ENCODE assay signal across 9 cellular contexts in genomic region chr7:129569811-129570215, GRCh38. TPM values are rescaled to one million over a fixed set of nuclear protein-coding genes. Genes with fewer than 3 reads are reported as not detected.
DNase-seq lines count a peak whose midpoint lies in the region; ATAC-seq and TF ChIP-seq lines count a peak whose summit lies in the region.
"Had no signal": no experiment of that assay in that cellular context is flagged by ENCODE, and none has a peak within 500 bp of the region (broad histone marks: within the 10 kb centered on the region; RNA-seq: fewer than 3 reads in every experiment).

No MANE protein-coding gene starts in this region.

- H3K4me1 ChIP-seq in RWPE2 (ENCODE audit: insufficient read depth, poor library complexity, severe bottlenecking) (no peaks in the 10 kb centered on the region), smooth muscle cell (ENCODE audit: low read depth) (no peaks in the 10 kb centered on the region)

- no peak overlapping the region for H2AFZ ChIP-seq in smooth muscle cell (ENCODE audit: low read depth)

- H3K27me3 ChIP-seq in RWPE2 (ENCODE audit: insufficient read depth, poor library complexity, severe bottlenecking) = no peaks in the 10 kb centered on the region
- no peaks in the 10 kb centered on the region for H3K27me3 ChIP-seq in smooth muscle cell (ENCODE audit: low read depth)

- H3K79me2 ChIP-seq in smooth muscle cell (ENCODE audit: low read depth) = no peaks in the 10 kb centered on the region

- H3K27ac ChIP-seq in RWPE2 (ENCODE audit: poor library complexity, severe bottlenecking) (peak overlapping the region; percentile 45), smooth muscle cell (ENCODE audit: low read depth) (peak overlapping the region; percentile 68)

- H3K36me3 ChIP-seq in RWPE2 (ENCODE audit: low read depth) = no peaks in the 10 kb centered on the region
- H3K36me3 ChIP-seq in smooth muscle cell (ENCODE audit: low read depth) = no peaks in the 10 kb centered on the region

- H3F3A ChIP-seq in smooth muscle cell (ENCODE audit: low read depth) = no peaks in the 10 kb centered on the region

- WGBS in smooth muscle cell (ENCODE audit: low lambda C conversion rate) = 19% methylated on average over 2 of the region's 2 CpGs

- TF ChIP-seq CTCF in HFFc6 (IDR thresholded peaks at IDR 0.05) (no peak), RWPE2 (IDR thresholded peaks at IDR 0.05; ENCODE audit: poor library complexity, severe bottlenecking) (no peak), fibroblast of pulmonary artery (IDR thresholded peaks at IDR 0.05; ENCODE audit: low read length, missing control alignments) (no peak), smooth muscle cell (IDR thresholded peaks at IDR 0.05; ENCODE audit: borderline replicate concordance, insufficient read depth, poor library complexity, severe bottlenecking) (no peak)

- H3K4me2 ChIP-seq in smooth muscle cell = peak overlapping the region; percentile 2

- H3K9me3 ChIP-seq in RWPE2 (ENCODE audit: severe bottlenecking) = no peaks in the 10 kb centered on the region
- no peaks in the 10 kb centered on the region for H3K9me3 ChIP-seq in smooth muscle cell (replicated peaks; ENCODE audit: low read depth)

- no peak overlapping the region for H3K9ac ChIP-seq in smooth muscle cell (ENCODE audit: low read depth)

- peaks cover 41% of the 10 kb centered on the region for H3K4me1 Mint-ChIP-seq in HFFc6 (ENCODE audit: low read depth)
- H3K4me1 Mint-ChIP-seq: central memory CD8-positive, alpha-beta T cell had no signal

- no peaks in the 10 kb centered on the region for H4K20me1 ChIP-seq in smooth muscle cell (ENCODE audit: low read depth)

- DNase-seq in HFFc6 (peak; percentile 90), RWPE2 (ENCODE audit: low spot score) (no peak), fibroblast of pulmonary artery (ENCODE audit: low read depth) (peak; percentile 60), smooth muscle cell (lab: John Stamatoyannopoulos, UW; ENCODE audit: unreplicated experiment) (no peak), NCI-H2081 (lab: John Stamatoyannopoulos, UW) (no peak), NCI-H345 treated with DMSO at 0.1 percent for 48 hours (lab: John Stamatoyannopoulos, UW; ENCODE audit: unreplicated experiment) (no peak)
- DNase-seq: NCI-H1417 treated with DMSO at 0.1 percent for 48 hours had no signal

- ATAC-seq in RWPE2 (ENCODE audit: low read depth) (peak; percentile 96), HG02588 (IDR thresholded peaks at IDR 0.05; ENCODE audit: unreplicated experiment) (no peak)

- H3K4me3 ChIP-seq in RWPE2 (ENCODE audit: severe bottlenecking) (no peak overlapping the region), fibroblast of pulmonary artery (replicated peaks; ENCODE audit: low read depth, low read length) (no peak overlapping the region), smooth muscle cell (no peak overlapping the region)

- peaks cover 12% of the 10 kb centered on the region for H3K9me3 Mint-ChIP-seq in HFFc6
- H3K9me3 Mint-ChIP-seq: central memory CD8-positive, alpha-beta T cell had no signal

- H3K36me3 Mint-ChIP-seq in HFFc6 (ENCODE audit: low read depth) = peaks cover 14% of the 10 kb centered on the region

- H3K27ac Mint-ChIP-seq in HFFc6 = peak overlapping the region; percentile 80

- H3K4me3 Mint-ChIP-seq in HFFc6 = peak overlapping the region; percentile 16; the same call in 1 of the 2 replicates
- H3K4me3 Mint-ChIP-seq: central memory CD8-positive, alpha-beta T cell had no signal

- H3K27me3 Mint-ChIP-seq in HFFc6 (ENCODE audit: insufficient read depth) = no peaks in the 10 kb centered on the region; the same call in none of the 2 replicates

RNA-seq across cellular contexts. Expression of gene NRF1, which starts 41.7 kb away (rescaled TPM):
- 10 to 100 TPM in 4 of 6 experiments, 1 to 10 TPM in 2; 8.8 to 11.8 (median 10.4) TPM for total RNA-seq in HFFc6 (2021; fragmentation: NEBNext Ultra II Directional; extraction: Animal tissue kit (Norgen Biotek cat#: 25700))
- 10.2 and 13.4 TPM in 2 replicates for total RNA-seq in smooth muscle cell
- 8.9 and 10.1 TPM in 2 replicates for polyA plus RNA-seq in smooth muscle cell

Comparison
In these comparisons a context has a peak if more than half of its experiments do, and no peak if none do; other contexts are left out.
1. DNase-seq: peak in HFFc6 (single experiment) and fibroblast of pulmonary artery (single experiment); none in RWPE2 (single experiment), smooth muscle cell (single experiment), NCI-H2081 (0 of 2) and NCI-H345 treated with DMSO at 0.1 percent for 48 hours (single experiment).